1 cellular context compared by ENCODE assay signal in genomic region chr6:149840345-149841075, GRCh38.
TF ChIP-seq lines count a peak whose summit lies in the region.

No MANE protein-coding gene starts in this region.

TF ChIP-seq in GM23338, 12 proteins besides CTCF, POLR2A, EP300 and RAD21 (continued from another document):
- TF ChIP-seq ZNF462 (CRISPR knock-in tag; IDR thresholded peaks at IDR 0.05) = peak; percentile 99
